In the genomic region with DNA sequence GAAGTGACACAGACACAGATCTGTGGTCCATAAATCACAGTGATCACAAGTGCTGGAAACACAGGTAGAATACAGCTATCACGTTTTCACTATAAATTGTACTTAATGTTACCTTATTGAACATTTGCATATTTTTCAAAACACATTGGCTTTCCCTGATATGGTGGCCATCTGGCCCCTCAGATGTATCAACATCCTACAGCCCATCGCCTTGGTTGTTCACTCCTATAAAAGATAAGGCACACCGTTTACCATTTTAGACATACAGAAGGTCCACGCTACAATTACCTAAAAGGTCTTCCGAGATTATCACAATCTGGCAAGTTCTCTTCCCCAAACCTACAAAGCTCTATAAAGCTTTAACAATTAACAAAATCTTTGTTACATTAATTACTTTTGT, we compare ENCODE assay signal across 14 cellular contexts.
A peak's percentile ranks its signal among the peaks of the same experiment; 100 is the strongest.
DNase-seq lines count a peak whose midpoint lies in the region; ATAC-seq, FAIRE-seq and TF ChIP-seq lines count a peak whose summit lies in the region.
"Had no signal": no experiment of that assay in that cellular context is flagged by ENCODE, and none has a peak within 500 bp of the region (broad histone marks: within the 10 kb centered on the region; RNA-seq: fewer than 3 reads in every experiment).

No MANE protein-coding gene starts in this region.

- peak overlapping the region; percentile 81 for H3K27ac Mint-ChIP-seq in activated CD8-positive, alpha-beta T cell treated with anti-CD3 and anti-CD28 coated beads for 36 hours
- no peak overlapping the region for H3K27ac Mint-ChIP-seq in activated CD8-positive, alpha-beta T cell treated with anti-CD3 and anti-CD28 coated beads, Interleukin-2, amount 10 ng/mL, durations not matched to agents 7 days and 5 days
- H3K27ac Mint-ChIP-seq in CD4-positive, alpha-beta T cell: peak overlapping the region; percentile 31
- peak overlapping the region; percentile 75 for H3K27ac Mint-ChIP-seq in activated T-helper 2 cell treated with anti-CD3 and anti-CD28 coated beads, Interferon-gamma antibody, Interleukin-2, Interleukin-4, amounts not matched to agents 10 μg/mL and 5 μg/mL and 100 μg/mL, durations not matched to agents 14 hours and 24 hours and 36 hours

- no peaks in the 10 kb centered on the region for H3K27me3 Mint-ChIP-seq in activated CD8-positive, alpha-beta T cell treated with anti-CD3 and anti-CD28 coated beads for 36 hours
- H3K27me3 Mint-ChIP-seq in activated CD8-positive, alpha-beta T cell treated with anti-CD3 and anti-CD28 coated beads, Interleukin-2, amount 10 ng/mL, durations not matched to agents 7 days and 5 days (ENCODE audit: low read depth): no peaks in the 10 kb centered on the region
- H3K27me3 Mint-ChIP-seq in CD4-positive, alpha-beta T cell: no peaks in the 10 kb centered on the region
- no peaks in the 10 kb centered on the region for H3K27me3 Mint-ChIP-seq in activated T-helper 2 cell treated with anti-CD3 and anti-CD28 coated beads, Interferon-gamma antibody, Interleukin-2, Interleukin-4, amounts not matched to agents 10 μg/mL and 5 μg/mL and 100 μg/mL, durations not matched to agents 14 hours and 24 hours and 36 hours (ENCODE audit: low read depth)

- H3K4me3 Mint-ChIP-seq in activated CD8-positive, alpha-beta T cell treated with anti-CD3 and anti-CD28 coated beads for 36 hours: no peak overlapping the region
- H3K4me3 Mint-ChIP-seq in activated CD8-positive, alpha-beta T cell treated with anti-CD3 and anti-CD28 coated beads, Interleukin-2, amount 10 ng/mL, durations not matched to agents 7 days and 5 days: no peak overlapping the region
- no peak overlapping the region for H3K4me3 Mint-ChIP-seq in CD4-positive, alpha-beta T cell
- no peak overlapping the region for H3K4me3 Mint-ChIP-seq in activated T-helper 2 cell treated with anti-CD3 and anti-CD28 coated beads, Interferon-gamma antibody, Interleukin-2, Interleukin-4, amounts not matched to agents 10 μg/mL and 5 μg/mL and 100 μg/mL, durations not matched to agents 14 hours and 24 hours and 36 hours (ENCODE audit: low read depth)

- no peaks in the 10 kb centered on the region for H3K9me3 ChIP-seq in CD4-positive, alpha-beta T cell (ENCODE audit: control insufficient read depth, low read length)

- intact Hi-C loops in activated CD8-positive, alpha-beta T cell treated with anti-CD3 and anti-CD28 coated beads for 36 hours (cut with micrococcal nuclease): loop anchor here (5.0 kb wide), 2 partner anchors 55 to 355 kb away; no protein-coding TSS in a partner anchor
- intact Hi-C loops in CD4-positive, alpha-beta T cell (cut with DNase I, micrococcal nuclease): no loop called here
- intact Hi-C loops in activated T-helper 2 cell treated with anti-CD3 and anti-CD28 coated beads, Interferon-gamma antibody, Interleukin-2, Interleukin-4, amounts not matched to agents 10 μg/mL and 5 μg/mL and 100 μg/mL, durations not matched to agents 14 hours and 24 hours and 36 hours (cut with micrococcal nuclease): loop anchor here (5.0 to 10.0 kb wide), 3 partner anchors 90 to 143 kb away; a partner anchor contains a TSS

- H3K36me3 Mint-ChIP-seq in activated CD8-positive, alpha-beta T cell treated with anti-CD3 and anti-CD28 coated beads for 36 hours (ENCODE audit: low read depth): peaks cover 9% of the 10 kb centered on the region
- peaks cover 11% of the 10 kb centered on the region for H3K36me3 Mint-ChIP-seq in activated CD8-positive, alpha-beta T cell treated with anti-CD3 and anti-CD28 coated beads, Interleukin-2, amount 10 ng/mL, durations not matched to agents 7 days and 5 days (ENCODE audit: low read depth)
- peaks cover 26% of the 10 kb centered on the region for H3K36me3 Mint-ChIP-seq in CD4-positive, alpha-beta T cell (ENCODE audit: low read depth)
- peaks cover 29% of the 10 kb centered on the region for H3K36me3 Mint-ChIP-seq in activated T-helper 2 cell treated with anti-CD3 and anti-CD28 coated beads, Interferon-gamma antibody, Interleukin-2, Interleukin-4, amounts not matched to agents 10 μg/mL and 5 μg/mL and 100 μg/mL, durations not matched to agents 14 hours and 24 hours and 36 hours (ENCODE audit: low read depth)

- peaks cover 50% of the 10 kb centered on the region for H3K4me1 Mint-ChIP-seq in activated CD8-positive, alpha-beta T cell treated with anti-CD3 and anti-CD28 coated beads for 36 hours (ENCODE audit: low read depth)
- H3K4me1 Mint-ChIP-seq in activated CD8-positive, alpha-beta T cell treated with anti-CD3 and anti-CD28 coated beads, Interleukin-2, amount 10 ng/mL, durations not matched to agents 7 days and 5 days (ENCODE audit: low read depth): peaks cover 55% of the 10 kb centered on the region
- peaks cover 56% of the 10 kb centered on the region for H3K4me1 Mint-ChIP-seq in CD4-positive, alpha-beta T cell (ENCODE audit: low read depth)
- H3K4me1 Mint-ChIP-seq in activated T-helper 2 cell treated with anti-CD3 and anti-CD28 coated beads, Interferon-gamma antibody, Interleukin-2, Interleukin-4, amounts not matched to agents 10 μg/mL and 5 μg/mL and 100 μg/mL, durations not matched to agents 14 hours and 24 hours and 36 hours (ENCODE audit: low read depth): peaks cover 50% of the 10 kb centered on the region

- no peak for TF ChIP-seq POLR2A in GM12891 (IDR thresholded peaks at IDR 0.05; ENCODE audit: low read depth, low read length)

- POLR2A ChIA-PET in activated CD8-positive, alpha-beta T cell treated with anti-CD3 and anti-CD28 coated beads for 36 hours (lab: Charles Lee): interaction anchor here (0.6 to 1.3 kb wide), 4 partner anchors 8 to 132 kb away, joined by 3 to 5 read pairs (median 4); no protein-coding TSS in a partner anchor
- POLR2A ChIA-PET in activated CD8-positive, alpha-beta T cell treated with anti-CD3 and anti-CD28 coated beads, Interleukin-2, amount 10 ng/mL, durations not matched to agents 7 days and 5 days (lab: Charles Lee): interaction anchor here (0.9 to 1.3 kb wide), 4 partner anchors 17 to 352 kb away, joined by 3 to 4 read pairs (median 4); no protein-coding TSS in a partner anchor
- POLR2A ChIA-PET in CD4-positive, alpha-beta T cell (lab: Charles Lee): interaction anchor here (0.7 to 1.5 kb wide), 3 partner anchors 10 to 15 kb away, joined by 3 to 4 read pairs (median 3); no protein-coding TSS in a partner anchor

- no peak for TF ChIP-seq CTCF in activated CD8-positive, alpha-beta T cell treated with anti-CD3 and anti-CD28 coated beads for 36 hours (IDR thresholded peaks at IDR 0.05)
- TF ChIP-seq CTCF in CD4-positive, alpha-beta T cell (IDR thresholded peaks at IDR 0.05): no peak

- peaks cover 5% of the 10 kb centered on the region for H3K9me3 Mint-ChIP-seq in activated CD8-positive, alpha-beta T cell treated with anti-CD3 and anti-CD28 coated beads for 36 hours
- H3K9me3 Mint-ChIP-seq in activated CD8-positive, alpha-beta T cell treated with anti-CD3 and anti-CD28 coated beads, Interleukin-2, amount 10 ng/mL, durations not matched to agents 7 days and 5 days (ENCODE audit: insufficient read depth): no peaks in the 10 kb centered on the region
- H3K9me3 Mint-ChIP-seq in CD4-positive, alpha-beta T cell: peaks cover 3% of the 10 kb centered on the region
- peaks cover 12% of the 10 kb centered on the region for H3K9me3 Mint-ChIP-seq in activated T-helper 2 cell treated with anti-CD3 and anti-CD28 coated beads, Interferon-gamma antibody, Interleukin-2, Interleukin-4, amounts not matched to agents 10 μg/mL and 5 μg/mL and 100 μg/mL, durations not matched to agents 14 hours and 24 hours and 36 hours
- H3K9me3 Mint-ChIP-seq: CD8-positive, alpha-beta T cell had no signal

- H3K27ac ChIP-seq in CD4-positive, alpha-beta T cell (ENCODE audit: low read depth, low read length): no peak overlapping the region
- H3K27ac ChIP-seq: PC-9 had no signal

- no peak for DNase-seq in activated CD8-positive, alpha-beta T cell treated with anti-CD3 and anti-CD28 coated beads for 36 hours
- DNase-seq in activated CD8-positive, alpha-beta T cell treated with anti-CD3 and anti-CD28 coated beads, Interleukin-2, amount 10 ng/mL, durations not matched to agents 7 days and 5 days: no peak
- DNase-seq in CD4-positive, alpha-beta T cell: no peak
- DNase-seq in GM12891 (ENCODE audit: insufficient read length, low spot score) (no peak), T1000 (lab: John Stamatoyannopoulos, UW) (no peak)
- DNase-seq in activated T-helper 2 cell treated with anti-CD3 and anti-CD28 coated beads, Interferon-gamma antibody, Interleukin-2, Interleukin-4, amounts not matched to agents 10 μg/mL and 5 μg/mL and 100 μg/mL, durations not matched to agents 14 hours and 24 hours and 36 hours (ENCODE audit: low spot score): no peak
- DNase-seq: CD8-positive, alpha-beta T cell; Karpas-422; NCI-H187 treated with DMSO at 0.1 percent for 48 hours; NCI-H446; PC-9 had no signal

- ATAC-seq in activated CD8-positive, alpha-beta T cell treated with anti-CD3 and anti-CD28 coated beads for 36 hours: no peak
- ATAC-seq in activated CD8-positive, alpha-beta T cell treated with anti-CD3 and anti-CD28 coated beads, Interleukin-2, amount 10 ng/mL, durations not matched to agents 7 days and 5 days: no peak
- no peak for ATAC-seq in CD4-positive, alpha-beta T cell (ENCODE audit: poor library complexity)
- no peak for ATAC-seq in GM19452 (IDR thresholded peaks at IDR 0.05; ENCODE audit: unreplicated experiment)
- no peak for ATAC-seq in GM21390 (IDR thresholded peaks at IDR 0.05; ENCODE audit: unreplicated experiment)

- CTCF ChIA-PET in activated CD8-positive, alpha-beta T cell treated with anti-CD3 and anti-CD28 coated beads for 36 hours (lab: Charles Lee): interaction anchor here (0.8 to 1.9 kb wide), 4 partner anchors 11 to 316 kb away, joined by 3 to 8 read pairs (median 4); no protein-coding TSS in a partner anchor
- CTCF ChIA-PET in activated CD8-positive, alpha-beta T cell treated with anti-CD3 and anti-CD28 coated beads, Interleukin-2, amount 10 ng/mL, durations not matched to agents 7 days and 5 days (lab: Charles Lee): interaction anchor here (0.8 to 3.9 kb wide), 4 partner anchors 11 to 154 kb away, joined by 3 to 23 read pairs (median 4); no protein-coding TSS in a partner anchor
- CTCF ChIA-PET in CD4-positive, alpha-beta T cell (lab: Charles Lee): no interaction called here

- H3K27me3 ChIP-seq in CD4-positive, alpha-beta T cell (ENCODE audit: control insufficient read depth, insufficient read depth, low read length): no peaks in the 10 kb centered on the region

- FAIRE-seq in GM12891 (lab: Jason Lieb, UNC): peak; percentile 54
- FAIRE-seq: H54 had no signal

TF ChIP-seq in GM12891, 5 proteins besides CTCF, POLR2A, EP300 and RAD21:
- TF ChIP-seq TAF1 (IDR thresholded peaks at IDR 0.05; ENCODE audit: low read depth, low read length): no peak
- TF ChIP-seq POLR2AphosphoS5 (IDR thresholded peaks at IDR 0.05; ENCODE audit: low read depth, low read length): no peak
- TF ChIP-seq SPI1 (IDR thresholded peaks at IDR 0.05; ENCODE audit: low read depth, low read length): no peak
- TF ChIP-seq POU2F2 (IDR thresholded peaks at IDR 0.05; ENCODE audit: low read depth, low read length): no peak
- no peak for TF ChIP-seq PAX5 (IDR thresholded peaks at IDR 0.05; ENCODE audit: insufficient read depth, low read length, severe bottlenecking)

Comparison
In these comparisons a context has a peak if more than half of its experiments do, and no peak if none do; other contexts are left out.
1. intact Hi-C loops: an anchor here in activated CD8-positive, alpha-beta T cell treated with anti-CD3 and anti-CD28 coated beads for 36 hours (5.0 kb wide) and activated T-helper 2 cell treated with anti-CD3 and anti-CD28 coated beads, Interferon-gamma antibody, Interleukin-2, Interleukin-4, amounts not matched to agents 10 μg/mL and 5 μg/mL and 100 μg/mL, durations not matched to agents 14 hours and 24 hours and 36 hours (5.0 to 10.0 kb wide); none called in CD4-positive, alpha-beta T cell.